ENCODE assay signal across 8 cellular contexts in genomic region chr5:170297589-170298462, GRCh38. TPM values are rescaled to one million over a fixed set of nuclear protein-coding genes. Genes with fewer than 3 reads are reported as not detected.
DNase-seq lines count a peak whose midpoint lies in the region; ATAC-seq lines count a peak whose summit lies in the region.

TSS of gene LCP2 (minus strand) at chr5:170297777. CDS start at chr5:170297611, 166 bp downstream.

- intact Hi-C loops in T-helper 1 cell treated with Interleukin-12 subunit alpha and Interleukin-12 subunit beta and Interleukin-4 antibody, amounts not matched to agents 30 ng/mL and 1 ng/mL, for 36 hours (cut with micrococcal nuclease), result loop anchor here (1.0 to 10.0 kb wide), 9 partner anchors 15 to 1723 kb away; partner anchors contain the start of gene PANK3
- intact Hi-C loops in sciatic nerve (cut with DNase I), result no loop called here

- DNase-seq in dermis blood vessel endothelial cell (peak; percentile 18), sciatic nerve (ENCODE audit: low spot score) (no peak), NCI-H1436 (lab: John Stamatoyannopoulos, UW) (no peak), NCI-H345 (lab: John Stamatoyannopoulos, UW) (no peak), NCI-H82 (lab: John Stamatoyannopoulos, UW) (no peak)

- ATAC-seq in GM19035 (IDR thresholded peaks at IDR 0.05; ENCODE audit: unreplicated experiment) (peak; percentile 39), HG02884 (IDR thresholded peaks at IDR 0.05; ENCODE audit: unreplicated experiment) (peak; percentile 41), sciatic nerve (peak; percentile 56)

RNA-seq across cellular contexts. Expression of gene LCP2, which starts in this region (rescaled TPM):
- total RNA-seq in T-helper 1 cell treated with Interleukin-12 subunit alpha and Interleukin-12 subunit beta and Interleukin-4 antibody, amounts not matched to agents 30 ng/mL and 1 ng/mL, for 36 hours, result 464 and 467 TPM in 2 replicates
- total RNA-seq in dermis blood vessel endothelial cell (2.4 TPM in 1 of 2 replicates, not detected in the other), sciatic nerve (45.2 TPM)

Comparison
In these comparisons a context has a peak if more than half of its experiments do, and no peak if none do; other contexts are left out.
1. RNA of gene LCP2 (total RNA-seq): 464 to 467 TPM in T-helper 1 cell treated with Interleukin-12 subunit alpha and Interleukin-12 subunit beta and Interleukin-4 antibody, amounts not matched to agents 30 ng/mL and 1 ng/mL, for 36 hours and 45.2 TPM in sciatic nerve (single experiment); 2.4 TPM in dermis blood vessel endothelial cell; every median in the first group is over 10 times any median in the second.
2. RNA of gene LCP2 (total RNA-seq): 464 to 467 TPM in T-helper 1 cell treated with Interleukin-12 subunit alpha and Interleukin-12 subunit beta and Interleukin-4 antibody, amounts not matched to agents 30 ng/mL and 1 ng/mL, for 36 hours; 45.2 TPM in sciatic nerve (single experiment); every median in the first group is over 10 times any median in the second.
3. Peak in every context shown above with its lines, with median percentiles within 50 percentile points of each other: ATAC-seq.